ENCODE assay signal across 13 cellular contexts in the genomic region with DNA sequence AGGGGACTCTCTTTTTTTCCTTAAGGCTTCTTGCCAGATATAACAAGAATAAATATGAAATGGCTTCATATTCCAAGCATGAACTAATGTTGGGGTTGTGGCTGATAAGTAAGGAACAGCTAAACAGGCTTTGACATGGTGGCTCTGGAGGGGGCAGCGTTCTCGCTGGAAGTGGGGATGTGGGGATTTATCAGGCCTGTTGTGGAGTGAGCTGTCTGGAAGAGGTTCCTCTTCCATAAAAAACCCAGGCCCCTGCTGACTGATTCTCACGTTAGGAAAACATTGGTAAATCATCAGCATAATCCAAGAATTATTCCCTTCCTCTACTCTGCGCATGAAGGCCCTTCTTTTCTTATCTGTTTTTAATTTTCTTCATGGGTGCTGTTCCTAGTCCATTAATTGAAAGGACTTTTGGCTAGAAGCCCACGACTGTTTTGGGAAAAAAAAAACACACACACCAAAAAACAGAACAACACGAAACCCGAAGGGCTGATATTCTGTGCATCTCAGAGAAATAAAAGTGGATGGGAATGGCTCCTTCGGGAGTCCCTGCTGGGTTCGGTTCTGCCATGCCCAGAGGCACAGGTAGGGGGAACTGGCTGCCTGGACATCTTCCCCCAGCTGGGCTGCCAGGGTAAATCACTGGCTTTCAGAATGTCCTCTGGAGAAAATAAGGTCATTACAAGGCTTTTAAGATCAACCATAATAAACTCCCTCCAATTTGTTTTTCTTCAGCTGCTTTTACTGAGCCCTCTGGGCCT.
DNase-seq lines count a peak whose midpoint lies in the region; ATAC-seq and TF ChIP-seq lines count a peak whose summit lies in the region.
"Had no signal": no experiment of that assay in that cellular context is flagged by ENCODE, and none has a peak within 500 bp of the region (broad histone marks: within the 10 kb centered on the region; RNA-seq: fewer than 3 reads in every experiment).

No MANE protein-coding gene starts in this region.

- 48 to 51% methylated on average over 9 of the region's 9 CpGs for WGBS in tibial nerve, 2 donors

- H3K4me3 ChIP-seq in coronary artery, result peak overlapping the region; percentile 4
- no peak overlapping the region for H3K4me3 ChIP-seq in tibial nerve

- H3K27me3 ChIP-seq in tibial nerve, result no peaks in the 10 kb centered on the region

- peak overlapping the region; percentile 15 to 72 for H3K27ac ChIP-seq in coronary artery
- peak overlapping the region in 2 of 4 donors; percentile 53 to 71 for H3K27ac ChIP-seq in tibial nerve

- TF ChIP-seq CTCF in LNCAP (IDR thresholded peaks at IDR 0.05) (peak; percentile 41; the same call in 1 of the 2 replicates), coronary artery (IDR thresholded peaks at IDR 0.05) (peak; percentile 32), tibial nerve (IDR thresholded peaks at IDR 0.05) (peak; percentile 23 to 41 (median 25))

- no peaks in the 10 kb centered on the region for H3K9me3 ChIP-seq in tibial nerve

- TF ChIP-seq POLR2A in tibial nerve (IDR thresholded peaks at IDR 0.05), result no peak

- no peaks in the 10 kb centered on the region for H3K36me3 ChIP-seq in tibial nerve

- DNase-seq in coronary artery (ENCODE audit: low spot score) (no peak), left kidney (ENCODE audit: low read depth, low spot score) (peak; percentile 82), tibial nerve (ENCODE audit: low spot score in 2 of 2) (no peak)
- DNase-seq: activated T-cell treated with anti-CD3 and anti-CD28 coated beads, Interleukin-2, amount 50 U/mL, for 72 hours; effector CD8-positive, alpha-beta T cell; GF-D8; Karpas-422 had no signal

- H3K4me1 ChIP-seq in tibial nerve, result peaks cover 0 to 15% (median 0%) of the 10 kb centered on the region in 4 donors

- ATAC-seq in HG03457 (IDR thresholded peaks at IDR 0.05; ENCODE audit: unreplicated experiment) (no peak), GM21526 (IDR thresholded peaks at IDR 0.05; ENCODE audit: low FRiP score, unreplicated experiment) (no peak), HG02870 (IDR thresholded peaks at IDR 0.05; ENCODE audit: unreplicated experiment) (no peak)
- ATAC-seq: activated T-cell treated with anti-CD3 and anti-CD28 coated beads, Interleukin-2, amount 50 U/mL, for 72 hours; left lobe of liver; stimulated activated memory B cell treated with anti-CD40 and anti-IgM and Interleukin-4, amounts not matched to agents 10 μg/mL and 1 μg/mL and 100 μg/mL, for 72 hours had no signal

- peak in 1 of 2 donors; percentile 5 for TF ChIP-seq EP300 in tibial nerve (IDR thresholded peaks at IDR 0.05)
